1 cellular context compared by ENCODE assay signal in genomic region chr5:172389578-172390112, GRCh38.
TF ChIP-seq lines count a peak whose summit lies in the region.

No MANE protein-coding gene starts in this region.

TF ChIP-seq in GM23338, 12 proteins besides CTCF, POLR2A, EP300 and RAD21:
- TF ChIP-seq, protein P1, sequence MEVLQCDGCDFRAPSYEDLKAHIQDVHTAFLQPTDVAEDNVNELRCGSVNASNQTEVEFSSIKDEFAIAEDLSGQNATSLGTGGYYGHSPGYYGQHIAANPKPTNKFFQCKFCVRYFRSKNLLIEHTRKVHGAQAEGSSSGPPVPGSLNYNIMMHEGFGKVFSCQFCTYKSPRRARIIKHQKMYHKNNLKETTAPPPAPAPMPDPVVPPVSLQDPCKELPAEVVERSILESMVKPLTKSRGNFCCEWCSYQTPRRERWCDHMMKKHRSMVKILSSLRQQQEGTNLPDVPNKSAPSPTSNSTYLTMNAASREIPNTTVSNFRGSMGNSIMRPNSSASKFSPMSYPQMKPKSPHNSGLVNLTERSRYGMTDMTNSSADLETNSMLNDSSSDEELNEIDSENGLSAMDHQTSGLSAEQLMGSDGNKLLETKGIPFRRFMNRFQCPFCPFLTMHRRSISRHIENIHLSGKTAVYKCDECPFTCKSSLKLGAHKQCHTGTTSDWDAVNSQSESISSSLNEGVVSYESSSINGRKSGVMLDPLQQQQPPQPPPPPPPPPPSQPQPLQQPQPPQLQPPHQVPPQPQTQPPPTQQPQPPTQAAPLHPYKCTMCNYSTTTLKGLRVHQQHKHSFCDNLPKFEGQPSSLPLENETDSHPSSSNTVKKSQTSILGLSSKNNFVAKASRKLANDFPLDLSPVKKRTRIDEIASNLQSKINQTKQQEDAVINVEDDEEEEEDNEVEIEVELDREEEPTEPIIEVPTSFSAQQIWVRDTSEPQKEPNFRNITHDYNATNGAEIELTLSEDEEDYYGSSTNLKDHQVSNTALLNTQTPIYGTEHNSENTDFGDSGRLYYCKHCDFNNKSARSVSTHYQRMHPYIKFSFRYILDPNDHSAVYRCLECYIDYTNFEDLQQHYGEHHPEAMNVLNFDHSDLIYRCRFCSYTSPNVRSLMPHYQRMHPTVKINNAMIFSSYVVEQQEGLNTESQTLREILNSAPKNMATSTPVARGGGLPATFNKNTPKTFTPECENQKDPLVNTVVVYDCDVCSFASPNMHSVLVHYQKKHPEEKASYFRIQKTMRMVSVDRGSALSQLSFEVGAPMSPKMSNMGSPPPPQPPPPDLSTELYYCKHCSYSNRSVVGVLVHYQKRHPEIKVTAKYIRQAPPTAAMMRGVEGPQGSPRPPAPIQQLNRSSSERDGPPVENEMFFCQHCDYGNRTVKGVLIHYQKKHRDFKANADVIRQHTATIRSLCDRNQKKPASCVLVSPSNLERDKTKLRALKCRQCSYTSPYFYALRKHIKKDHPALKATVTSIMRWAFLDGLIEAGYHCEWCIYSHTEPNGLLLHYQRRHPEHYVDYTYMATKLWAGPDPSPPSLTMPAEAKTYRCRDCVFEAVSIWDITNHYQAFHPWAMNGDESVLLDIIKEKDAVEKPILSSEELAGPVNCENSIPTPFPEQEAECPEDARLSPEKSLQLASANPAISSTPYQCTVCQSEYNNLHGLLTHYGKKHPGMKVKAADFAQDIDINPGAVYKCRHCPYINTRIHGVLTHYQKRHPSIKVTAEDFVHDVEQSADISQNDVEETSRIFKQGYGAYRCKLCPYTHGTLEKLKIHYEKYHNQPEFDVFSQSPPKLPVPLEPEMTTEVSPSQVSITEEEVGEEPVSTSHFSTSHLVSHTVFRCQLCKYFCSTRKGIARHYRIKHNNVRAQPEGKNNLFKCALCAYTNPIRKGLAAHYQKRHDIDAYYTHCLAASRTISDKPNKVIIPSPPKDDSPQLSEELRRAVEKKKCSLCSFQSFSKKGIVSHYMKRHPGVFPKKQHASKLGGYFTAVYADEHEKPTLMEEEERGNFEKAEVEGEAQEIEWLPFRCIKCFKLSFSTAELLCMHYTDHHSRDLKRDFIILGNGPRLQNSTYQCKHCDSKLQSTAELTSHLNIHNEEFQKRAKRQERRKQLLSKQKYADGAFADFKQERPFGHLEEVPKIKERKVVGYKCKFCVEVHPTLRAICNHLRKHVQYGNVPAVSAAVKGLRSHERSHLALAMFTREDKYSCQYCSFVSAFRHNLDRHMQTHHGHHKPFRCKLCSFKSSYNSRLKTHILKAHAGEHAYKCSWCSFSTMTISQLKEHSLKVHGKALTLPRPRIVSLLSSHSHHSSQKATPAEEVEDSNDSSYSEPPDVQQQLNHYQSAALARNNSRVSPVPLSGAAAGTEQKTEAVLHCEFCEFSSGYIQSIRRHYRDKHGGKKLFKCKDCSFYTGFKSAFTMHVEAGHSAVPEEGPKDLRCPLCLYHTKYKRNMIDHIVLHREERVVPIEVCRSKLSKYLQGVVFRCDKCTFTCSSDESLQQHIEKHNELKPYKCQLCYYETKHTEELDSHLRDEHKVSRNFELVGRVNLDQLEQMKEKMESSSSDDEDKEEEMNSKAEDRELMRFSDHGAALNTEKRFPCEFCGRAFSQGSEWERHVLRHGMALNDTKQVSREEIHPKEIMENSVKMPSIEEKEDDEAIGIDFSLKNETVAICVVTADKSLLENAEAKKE (CRISPR knock-in tag; IDR thresholded peaks at IDR 0.05): no peak
- TF ChIP-seq ZNF114 (CRISPR knock-in tag; IDR thresholded peaks at IDR 0.05): no peak
- TF ChIP-seq CREB1 (CRISPR knock-in tag; IDR thresholded peaks at IDR 0.05; ENCODE audit: low read depth): no peak
- no peak for TF ChIP-seq POLR2AphosphoS5 (IDR thresholded peaks at IDR 0.05; ENCODE audit: low read depth)
- no peak for TF ChIP-seq REST (IDR thresholded peaks at IDR 0.05; ENCODE audit: unreplicated experiment)
- no peak for TF ChIP-seq STAT1 (IDR thresholded peaks at IDR 0.05; ENCODE audit: unreplicated experiment)
- no peak for TF ChIP-seq NANOG (IDR thresholded peaks at IDR 0.05; ENCODE audit: borderline replicate concordance)
- no peak for TF ChIP-seq JUNB (IDR thresholded peaks at IDR 0.05; ENCODE audit: unreplicated experiment)
- TF ChIP-seq, protein P2, sequence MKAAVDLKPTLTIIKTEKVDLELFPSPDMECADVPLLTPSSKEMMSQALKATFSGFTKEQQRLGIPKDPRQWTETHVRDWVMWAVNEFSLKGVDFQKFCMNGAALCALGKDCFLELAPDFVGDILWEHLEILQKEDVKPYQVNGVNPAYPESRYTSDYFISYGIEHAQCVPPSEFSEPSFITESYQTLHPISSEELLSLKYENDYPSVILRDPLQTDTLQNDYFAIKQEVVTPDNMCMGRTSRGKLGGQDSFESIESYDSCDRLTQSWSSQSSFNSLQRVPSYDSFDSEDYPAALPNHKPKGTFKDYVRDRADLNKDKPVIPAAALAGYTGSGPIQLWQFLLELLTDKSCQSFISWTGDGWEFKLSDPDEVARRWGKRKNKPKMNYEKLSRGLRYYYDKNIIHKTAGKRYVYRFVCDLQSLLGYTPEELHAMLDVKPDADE (IDR thresholded peaks at IDR 0.05): no peak
- TF ChIP-seq EZH2phosphoT487 (IDR thresholded peaks at IDR 0.05; ENCODE audit: unreplicated experiment): no peak
